9 cellular contexts compared by ENCODE assay signal in the genomic region with DNA sequence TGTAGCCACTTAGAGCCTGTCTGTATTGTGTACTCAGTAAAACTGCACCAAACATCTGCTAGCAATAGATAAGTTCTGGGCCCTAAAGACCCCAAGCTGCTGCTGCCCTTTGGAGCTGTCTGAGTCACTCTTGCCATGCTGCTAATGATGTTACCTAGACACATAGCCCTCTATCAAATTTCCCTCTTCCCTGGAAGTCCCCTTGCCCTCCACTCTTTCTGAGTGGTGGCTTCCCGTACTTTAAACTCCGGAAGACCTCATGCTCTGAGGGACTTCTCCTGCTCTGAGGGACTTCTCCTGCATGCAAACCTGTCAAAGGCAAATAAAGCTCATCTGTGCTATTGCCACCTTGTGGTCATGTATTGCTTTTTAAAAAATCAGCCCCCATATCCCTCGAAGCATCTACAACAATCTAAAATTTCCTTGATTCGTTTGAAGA. TPM values are rescaled to one million over a fixed set of nuclear protein-coding genes. Genes with fewer than 3 reads are reported as not detected.
DNase-seq lines count a peak whose midpoint lies in the region; ATAC-seq, FAIRE-seq and TF ChIP-seq lines count a peak whose summit lies in the region.
"Had no signal": no experiment of that assay in that cellular context is flagged by ENCODE, and none has a peak within 500 bp of the region (broad histone marks: within the 10 kb centered on the region; RNA-seq: fewer than 3 reads in every experiment).

No MANE protein-coding gene starts in this region.

- H3K27ac Mint-ChIP-seq in activated CD4-positive, alpha-beta memory T cell treated with anti-CD3 and anti-CD28 coated beads for 36 hours: no peak overlapping the region

- H3K9me3 Mint-ChIP-seq in activated CD4-positive, alpha-beta memory T cell treated with anti-CD3 and anti-CD28 coated beads for 36 hours: no peaks in the 10 kb centered on the region

- TF ChIP-seq CTCF in GM20000 (IDR thresholded peaks at IDR 0.05; ENCODE audit: extremely low read depth, missing control alignments) (peak; percentile 30), RWPE1 (conservative IDR thresholded peaks at IDR 0.05; ENCODE audit: low read depth) (no peak; the same call in 1 of the 2 replicates)

- peak; percentile 48 for ATAC-seq in HG03442 (IDR thresholded peaks at IDR 0.05; ENCODE audit: unreplicated experiment)

- H3K27ac ChIP-seq in RWPE1: no peak overlapping the region
- H3K27ac ChIP-seq: skin epidermis had no signal

- CTCF ChIA-PET in RWPE1 (lab: Yijun Ruan, JAX): interaction anchor here (0.6 to 1.6 kb wide), 5 partner anchors 9 to 598 kb away, joined by 3 to 5 read pairs (median 3); no protein-coding TSS in a partner anchor
- CTCF ChIA-PET in activated CD4-positive, alpha-beta memory T cell treated with anti-CD3 and anti-CD28 coated beads for 36 hours (lab: Charles Lee): interaction anchor here (0.7 to 1.0 kb wide), 3 partner anchors 9 to 753 kb away, joined by 3 read pairs; no protein-coding TSS in a partner anchor

- peaks cover 4% of the 10 kb centered on the region for H3K4me1 Mint-ChIP-seq in activated CD4-positive, alpha-beta memory T cell treated with anti-CD3 and anti-CD28 coated beads for 36 hours (ENCODE audit: low read depth)

- H3K27me3 Mint-ChIP-seq in activated CD4-positive, alpha-beta memory T cell treated with anti-CD3 and anti-CD28 coated beads for 36 hours: peaks cover 6% of the 10 kb centered on the region

- DNase-seq in GM03348 (ENCODE audit: low spot score) (peak; percentile 7), GM20000 (ENCODE audit: low spot score) (peak; percentile 33), RWPE1 (ENCODE audit: low spot score) (peak; percentile 19), MV-4-11 (lab: John Stamatoyannopoulos, UW) (no peak), C1 segment of cervical spinal cord (lab: John Stamatoyannopoulos, UW) (no peak)
- no peak for DNase-seq in activated CD4-positive, alpha-beta memory T cell treated with anti-CD3 and anti-CD28 coated beads for 36 hours

- no peak overlapping the region for H3K4me3 Mint-ChIP-seq in activated CD4-positive, alpha-beta memory T cell treated with anti-CD3 and anti-CD28 coated beads for 36 hours

- POLR2A ChIA-PET in RWPE1 (lab: Yijun Ruan, JAX; ENCODE audit: low non-redundant PET): no interaction called here
- POLR2A ChIA-PET in activated CD4-positive, alpha-beta memory T cell treated with anti-CD3 and anti-CD28 coated beads for 36 hours (lab: Charles Lee): interaction anchor here (0.6 kb wide), 2 partner anchors 27 to 580 kb away, joined by 3 to 4 read pairs; no protein-coding TSS in a partner anchor

- intact Hi-C loops in activated CD4-positive, alpha-beta memory T cell treated with anti-CD3 and anti-CD28 coated beads for 36 hours (cut with micrococcal nuclease): loop anchor here (5.0 to 10.0 kb wide), 2 partner anchors 131 to 753 kb away; partner anchors contain the start of gene RGS7

- H3K36me3 Mint-ChIP-seq in activated CD4-positive, alpha-beta memory T cell treated with anti-CD3 and anti-CD28 coated beads for 36 hours: no peaks in the 10 kb centered on the region

- peak; percentile 24 for FAIRE-seq in islet of Langerhans (lab: Jason Lieb, UNC)

RNA-seq across cellular contexts. Expression of gene FH, which starts 34.0 kb away (rescaled TPM):
- total RNA-seq in activated CD4-positive, alpha-beta memory T cell treated with anti-CD3 and anti-CD28 coated beads for 36 hours: 10 to 100 TPM; 85.7 to 89.1 TPM

RNA-seq across cellular contexts. Expression of gene KMO, which starts 46.6 kb away (rescaled TPM):
- total RNA-seq in activated CD4-positive, alpha-beta memory T cell treated with anti-CD3 and anti-CD28 coated beads for 36 hours: under 1 TPM in 1 of 2 experiments, not detected in 1; 0.26 TPM

Comparison
In these comparisons a context has a peak if more than half of its experiments do, and no peak if none do; other contexts are left out.
1. DNase-seq: peak in GM03348 (single experiment), GM20000 (single experiment) and RWPE1 (single experiment); none in MV-4-11 (single experiment), activated CD4-positive, alpha-beta memory T cell treated with anti-CD3 and anti-CD28 coated beads for 36 hours (single experiment) and C1 segment of cervical spinal cord (0 of 14).